ENCODE assay signal across 11 cellular contexts in the genomic region with DNA sequence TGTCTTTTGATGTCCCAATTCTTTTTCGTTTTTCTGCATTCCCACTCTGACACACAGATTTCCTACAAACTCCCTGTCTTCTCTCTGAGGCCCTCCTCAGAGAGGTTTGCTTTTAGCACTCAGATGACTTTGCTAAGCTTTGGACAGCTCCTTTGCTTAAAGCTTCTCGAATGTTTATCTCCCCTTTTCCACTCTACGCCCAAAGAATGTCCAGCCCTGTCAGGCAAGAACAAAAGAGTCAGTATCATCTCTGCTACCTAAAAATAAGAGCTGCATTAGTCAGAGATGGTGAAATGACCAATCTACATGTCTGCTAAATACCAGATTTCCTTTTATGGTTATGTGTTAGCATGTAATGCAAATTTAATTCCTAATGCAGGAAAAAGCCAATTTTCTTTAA. TPM values are rescaled to one million over a fixed set of nuclear protein-coding genes. Genes with fewer than 3 reads are reported as not detected.
A peak's percentile ranks its signal among the peaks of the same experiment; 100 is the strongest.
DNase-seq lines count a peak whose midpoint lies in the region; ATAC-seq, FAIRE-seq and TF ChIP-seq lines count a peak whose summit lies in the region.
"Had no signal": no experiment of that assay in that cellular context is flagged by ENCODE, and none has a peak within 500 bp of the region (broad histone marks: within the 10 kb centered on the region; RNA-seq: fewer than 3 reads in every experiment).

No MANE protein-coding gene starts in this region.

- CTCF ChIA-PET in endothelial cell of umbilical vein (lab: Charles Lee) = interaction anchor here (0.9 to 2.7 kb wide), 5 partner anchors 11 to 259 kb away, joined by 3 to 10 read pairs (median 4); a partner anchor contains a TSS

- H3K4me2 ChIP-seq in endothelial cell of umbilical vein (ENCODE audit: insufficient read depth, low read length) = no peak overlapping the region

- TF ChIP-seq RAD21 in Ishikawa (IDR thresholded peaks at IDR 0.05; ENCODE audit: low read depth) = no peak

- H3K27ac ChIP-seq in endothelial cell of umbilical vein (ENCODE audit: insufficient read depth, low read depth, low read length) (no peak overlapping the region), left lung (no peak overlapping the region), uterus (no peak overlapping the region)

- TF ChIP-seq EP300 in Ishikawa (IDR thresholded peaks at IDR 0.05; ENCODE audit: borderline replicate concordance) = no peak

- FAIRE-seq in endothelial cell of umbilical vein (lab: Jason Lieb, UNC) = peak; percentile 52
- FAIRE-seq: GM12892 had no signal

- dilution Hi-C loops in endothelial cell of umbilical vein (cut with MboI; ENCODE audit: extremely low pct_ligation_motif_present, low sequenced_read_pairs) = no loop called here

- no peak overlapping the region for H3K9ac ChIP-seq in endothelial cell of umbilical vein (replicated peaks; ENCODE audit: extremely low read depth, insufficient read depth, low read length)

- TF ChIP-seq CTCF in endothelial cell of umbilical vein (IDR thresholded peaks at IDR 0.05; ENCODE audit: extremely low read depth in 1 of 2, insufficient read depth in 1 of 2, low read depth in 1 of 2, low read length in 2 of 2) (no peak), left lung (IDR thresholded peaks at IDR 0.05) (no peak), uterus (IDR thresholded peaks at IDR 0.05) (no peak)

- H3K27me3 ChIP-seq in endothelial cell of umbilical vein (ENCODE audit: control insufficient read depth in 2 of 2, insufficient read depth in 2 of 2, low read length in 2 of 2) (no peaks in the 10 kb centered on the region), left lung (no peaks in the 10 kb centered on the region), uterus (no peaks in the 10 kb centered on the region)

- H4K20me1 ChIP-seq in endothelial cell of umbilical vein (replicated peaks; ENCODE audit: control insufficient read depth, extremely low read depth, insufficient read depth, low read length) = no peaks in the 10 kb centered on the region

- ATAC-seq in left lung = peak; percentile 30
- ATAC-seq: activated T-cell treated with anti-CD3 and anti-CD28 coated beads, Interleukin-2, amount 50 U/mL, for 72 hours had no signal

- H3K36me3 ChIP-seq in endothelial cell of umbilical vein (ENCODE audit: control insufficient read depth in 2 of 2, extremely low read depth in 1 of 2, insufficient read depth in 2 of 2, low read length in 2 of 2) (peaks cover 0 to 1% of the 10 kb centered on the region in 2 experiments), left lung (peaks cover 0 to 33% of the 10 kb centered on the region in 2 donors), uterus (no peaks in the 10 kb centered on the region)

- no peaks in the 10 kb centered on the region for H3K9me3 ChIP-seq in endothelial cell of umbilical vein (replicated peaks; ENCODE audit: control insufficient read depth, insufficient read depth, low read length)
- H3K9me3 ChIP-seq in left lung = no peaks in the 10 kb centered on the region
- H3K9me3 ChIP-seq in uterus = no peaks in the 10 kb centered on the region

- POLR2A ChIA-PET in endothelial cell of umbilical vein (lab: Charles Lee) = no interaction called here

- no peak overlapping the region for H3K4me3 ChIP-seq in endothelial cell of umbilical vein (replicated peaks in 1 of 3; ENCODE audit: insufficient read depth in 1 of 3, low read depth in 1 of 3, low read length in 3 of 3)
- H3K4me3 ChIP-seq in left lung = no peak overlapping the region
- H3K4me3 ChIP-seq in uterus = no peak overlapping the region

- no TSS peak for BruUV-seq in endothelial cell of umbilical vein (replicated peaks; lab: Mats Ljungman, UMichigan)

- no peak for TF ChIP-seq POLR2A in endothelial cell of umbilical vein (IDR thresholded peaks at IDR 0.05; ENCODE audit: low read depth, low read length)
- TF ChIP-seq POLR2A in uterus (IDR thresholded peaks at IDR 0.05) = no peak

- no peak overlapping the region for H2AFZ ChIP-seq in endothelial cell of umbilical vein (ENCODE audit: low read depth, low read length)

- no peaks in the 10 kb centered on the region for H3K9me1 ChIP-seq in endothelial cell of umbilical vein (replicated peaks; ENCODE audit: control insufficient read depth, extremely low read depth, insufficient read depth, low read length)

- H3K4me1 ChIP-seq in endothelial cell of umbilical vein (ENCODE audit: control insufficient read depth, extremely low read depth, insufficient read depth, low read length) (no peaks in the 10 kb centered on the region), left lung (peaks cover 0 to 6% of the 10 kb centered on the region in 2 donors), uterus (no peaks in the 10 kb centered on the region)

- DNase-seq in A172 (ENCODE audit: low spot score) = peak; percentile 74
- DNase-seq in endothelial cell of umbilical vein (ENCODE audit: low read depth, low spot score) = no peak
- no peak for DNase-seq in left lung
- no peak for DNase-seq in uterus
- no peak for DNase-seq in activated CD4-positive, alpha-beta T cell treated with anti-CD3 and anti-CD28 coated beads for 4 hours
- no peak for DNase-seq in SHP77 (lab: John Stamatoyannopoulos, UW)
- no peak for DNase-seq in NCI-H510A treated with DMSO at 0.1 percent for 48 hours (lab: John Stamatoyannopoulos, UW)
- DNase-seq: activated T-cell treated with anti-CD3 and anti-CD28 coated beads, Interleukin-2, amount 50 U/mL, for 72 hours; occipital lobe had no signal

- intact Hi-C loops in endothelial cell of umbilical vein (cut with micrococcal nuclease) (no loop called here), left lung (cut with DNase I) (no loop called here), uterus (cut with DNase I; ENCODE audit: low total_unique reads) (no loop called here)

- no peaks in the 10 kb centered on the region for H3K79me2 ChIP-seq in endothelial cell of umbilical vein (ENCODE audit: control insufficient read depth, insufficient read depth, low read length)

TF ChIP-seq in Ishikawa, 13 proteins besides CTCF, POLR2A, EP300 and RAD21 (continues in another document):
- TF ChIP-seq NFIC (IDR thresholded peaks at IDR 0.05) (no peak), CREB1 (IDR thresholded peaks at IDR 0.05; ENCODE audit: low read depth) (no peak), CEBPB (IDR thresholded peaks at IDR 0.05) (no peak)

TF ChIP-seq in endothelial cell of umbilical vein, 7 proteins besides CTCF, POLR2A, EP300 and RAD21:
- TF ChIP-seq JUN (IDR thresholded peaks at IDR 0.05; ENCODE audit: borderline replicate concordance, insufficient read depth, insufficient read length, low read depth) = no peak
- no peak for TF ChIP-seq GATA2 (IDR thresholded peaks at IDR 0.05; ENCODE audit: insufficient read depth, insufficient read length, low read depth, low read length)
- no peak for TF ChIP-seq MYC (IDR thresholded peaks at IDR 0.05; ENCODE audit: low read depth, low read length)
- TF ChIP-seq EZH2 (IDR thresholded peaks at IDR 0.05; ENCODE audit: borderline replicate concordance, low read depth, low read length, severe bottlenecking) = no peak
- TF ChIP-seq, protein P1, sequence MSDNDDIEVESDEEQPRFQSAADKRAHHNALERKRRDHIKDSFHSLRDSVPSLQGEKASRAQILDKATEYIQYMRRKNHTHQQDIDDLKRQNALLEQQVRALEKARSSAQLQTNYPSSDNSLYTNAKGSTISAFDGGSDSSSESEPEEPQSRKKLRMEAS (IDR thresholded peaks at IDR 0.05; ENCODE audit: insufficient read depth, insufficient read length) = no peak
- TF ChIP-seq FOS (IDR thresholded peaks at IDR 0.05; ENCODE audit: borderline replicate concordance, insufficient read depth, low read length) = no peak
- no peak for TF ChIP-seq POLR2AphosphoS5 (IDR thresholded peaks at IDR 0.05; ENCODE audit: insufficient read depth, low read depth, low read length)

RNA-seq across cellular contexts. Expression of a gene that starts 56.8 kb away (rescaled TPM):
- 9.0 and 12.6 TPM in 2 replicates for total RNA-seq in A172 (2014; rRNA removed; shearing (Covaris generic))
- total RNA-seq in endothelial cell of umbilical vein (37.7 and 40.7 TPM in 2 replicates), left lung (10 to 100 TPM; 34.9 to 36.6 TPM), uterus (10 to 100 TPM in 3 of 4 donors, 1 to 10 TPM in 1; 9.7 to 29.6 (median 17.1) TPM)
- polyA plus RNA-seq in endothelial cell of umbilical vein = 11.9 and 17.2 TPM in 2 replicates
- polyA plus RNA-seq in endothelial cell of umbilical vein (2011; cell fraction: cytosol; rRNA removed) = 20.4 and 21.1 TPM in 2 replicates
- polyA plus RNA-seq in endothelial cell of umbilical vein (2011; cell fraction: nucleus; rRNA removed) = 29.1 and 29.4 TPM in 2 replicates
- 33.7 and 42.4 TPM in 2 replicates for polyA plus RNA-seq in endothelial cell of umbilical vein (2012)
- polyA minus RNA-seq in endothelial cell of umbilical vein = 29.3 and 30.3 TPM in 2 replicates
- polyA minus RNA-seq in endothelial cell of umbilical vein (2011; cell fraction: cytosol; rRNA and poly(A)+ RNA removed) = 9.0 TPM
- polyA minus RNA-seq in endothelial cell of umbilical vein (2011; cell fraction: nucleus; rRNA and poly(A)+ RNA removed) = 36.1 and 42.4 TPM in 2 replicates
